In the genomic region with DNA sequence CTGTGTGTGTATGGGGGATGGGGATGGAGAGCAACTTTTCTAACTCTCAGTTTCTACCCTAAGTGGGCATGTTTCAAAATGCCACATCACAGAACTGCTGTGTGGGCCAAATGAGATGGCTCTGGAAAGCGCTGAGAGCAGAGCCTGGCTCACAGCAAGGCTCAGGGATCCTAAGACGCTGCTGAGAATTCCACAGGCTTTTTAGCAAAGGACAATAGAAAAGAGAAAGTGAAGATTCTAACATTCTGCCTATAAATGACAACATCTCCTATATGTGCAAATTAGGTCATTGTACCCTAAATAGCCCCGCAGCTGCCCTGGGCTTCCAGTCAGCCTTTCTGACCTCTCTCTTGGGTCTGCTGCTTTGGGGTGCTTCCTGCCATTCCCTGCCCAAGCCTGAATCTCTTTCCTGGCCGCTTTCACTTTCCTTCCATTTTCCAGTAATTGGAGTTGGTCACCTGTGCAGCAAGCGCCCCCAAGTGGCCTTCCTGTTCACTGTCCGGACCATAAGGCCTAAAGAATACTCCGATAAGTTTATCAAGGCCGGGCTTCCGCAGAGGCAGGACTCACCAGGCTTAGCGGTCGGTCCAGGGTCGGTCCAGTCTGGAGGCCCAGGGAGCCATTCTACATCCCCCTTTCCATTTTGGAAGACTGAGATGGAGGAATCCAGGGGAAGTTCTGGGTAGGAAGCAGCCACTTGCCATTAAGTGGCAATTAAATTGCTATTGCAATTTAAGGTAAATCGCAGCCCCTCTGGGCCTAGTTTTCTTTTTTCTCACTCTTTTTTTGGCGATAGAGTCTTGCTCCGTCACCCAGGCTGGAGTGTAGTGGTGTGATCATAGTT, we compare ENCODE assay signal across 8 cellular contexts. TPM values are rescaled to one million over a fixed set of nuclear protein-coding genes. Genes with fewer than 3 reads are reported as not detected.
A peak's percentile ranks its signal among the peaks of the same experiment; 100 is the strongest.
DNase-seq lines count a peak whose midpoint lies in the region; ATAC-seq, FAIRE-seq and TF ChIP-seq lines count a peak whose summit lies in the region.

No MANE protein-coding gene starts in this region.

- H3K4me3 ChIP-seq in AG04450 (ENCODE audit: low read depth, low read length): peak overlapping the region; percentile 47
- peak overlapping the region; percentile 67 for H3K4me3 ChIP-seq in GM23248
- H3K4me3 ChIP-seq in keratinocyte (ENCODE audit: control insufficient read depth in 2 of 3, extremely low read depth in 1 of 3, insufficient read depth in 2 of 3, low read depth in 1 of 3, low read length in 3 of 3): peak overlapping the region in 2 of 3 experiments; percentile 8 to 49

- no peaks in the 10 kb centered on the region for H3F3A ChIP-seq in GM23248 (ENCODE audit: insufficient read depth)

- CTCF ChIA-PET in AG04450 (lab: Charles Lee): interaction anchor here (0.5 to 4.6 kb wide), 16 partner anchors 10 to 210 kb away, joined by 3 to 50 read pairs (median 4); a partner anchor contains a TSS

- H3K9me3 ChIP-seq in AG04450 (ENCODE audit: control insufficient read depth, insufficient read depth, low read length) (no peaks in the 10 kb centered on the region; the same call in none of the 2 replicates), GM23248 (ENCODE audit: low read depth) (no peaks in the 10 kb centered on the region), keratinocyte (ENCODE audit: control insufficient read depth, low read depth, low read length) (peaks cover 2% of the 10 kb centered on the region)

- no peaks in the 10 kb centered on the region for H4K20me1 ChIP-seq in GM23248 (ENCODE audit: insufficient read depth)
- H4K20me1 ChIP-seq in keratinocyte (ENCODE audit: control insufficient read depth, extremely low read depth, insufficient read depth, low read length): no peaks in the 10 kb centered on the region

- no peaks in the 10 kb centered on the region for H3K9me1 ChIP-seq in keratinocyte (ENCODE audit: control insufficient read depth, extremely low read depth, insufficient read depth, low read length)

- H3K79me2 ChIP-seq in GM23248 (ENCODE audit: insufficient read depth): no peaks in the 10 kb centered on the region
- no peaks in the 10 kb centered on the region for H3K79me2 ChIP-seq in keratinocyte (ENCODE audit: control insufficient read depth, insufficient read depth, low read length)

- H2AFZ ChIP-seq in GM23248 (peak overlapping the region; percentile 99), keratinocyte (ENCODE audit: control insufficient read depth, low read length) (peak overlapping the region; percentile 53)

- H3K27ac ChIP-seq in AG04450 (ENCODE audit: low read depth, low read length) (peak overlapping the region; percentile 34), GM23248 (peak overlapping the region; percentile 70), caudate nucleus (ENCODE audit: low read depth, low read length) (peak overlapping the region; percentile 49), keratinocyte (ENCODE audit: control insufficient read depth, insufficient read depth, low read length) (peak overlapping the region; percentile 92)

- ATAC-seq in GM18909 (IDR thresholded peaks at IDR 0.05; ENCODE audit: poor library complexity, unreplicated experiment): no peak

- H3K9me2 ChIP-seq in GM23248 (ENCODE audit: insufficient read depth): no peaks in the 10 kb centered on the region

- H3K9ac ChIP-seq in GM23248 (peak overlapping the region; percentile 78), keratinocyte (ENCODE audit: control insufficient read depth, extremely low read depth, insufficient read depth, low read length) (peak overlapping the region; percentile 64)

- dilution Hi-C loops in keratinocyte (cut with MboI; ENCODE audit: extremely low pct_ligation_motif_present, low sequenced_read_pairs): no loop called here

- H3K36me3 ChIP-seq in GM23248 (ENCODE audit: low read depth) (no peaks in the 10 kb centered on the region), keratinocyte (ENCODE audit: control insufficient read depth in 2 of 2, extremely low read depth in 1 of 2, insufficient read depth in 2 of 2, low read length in 2 of 2) (no peaks in the 10 kb centered on the region)

- H3K4me2 ChIP-seq in GM23248 (ENCODE audit: unreplicated experiment): peak overlapping the region; percentile 81
- peak overlapping the region; percentile 81 for H3K4me2 ChIP-seq in keratinocyte (ENCODE audit: control insufficient read depth, extremely low read depth, insufficient read depth, low read depth, low read length)

- POLR2A ChIA-PET in AG04450 (lab: Yijun Ruan, JAX): interaction anchor here (1.1 kb wide), 1 partner anchor 36 kb away, joined by 4 read pairs; a partner anchor contains a TSS

- in situ Hi-C loops in GM23248 (cut with MboI): loop anchor here (10.0 kb wide), 1 partner anchor 143 kb away; no protein-coding TSS in a partner anchor

- peak; percentile 71 for DNase-seq in AG04450 (ENCODE audit: low read depth, low spot score)
- peak; percentile 92 for DNase-seq in GM23248
- peak; percentile 82 for DNase-seq in NCI-H2196 treated with DMSO at 0.1 percent for 48 hours (lab: John Stamatoyannopoulos, UW; ENCODE audit: unreplicated experiment)
- peak; percentile 47 to 62 (median 55) for DNase-seq in activated CD4-positive, CD25-positive, alpha-beta regulatory T cell (lab: John Stamatoyannopoulos, UW)
- DNase-seq in caudate nucleus (lab: John Stamatoyannopoulos, UW): peak in 57 of 61 donors; percentile 26 to 91 (median 71)
- DNase-seq in keratinocyte (ENCODE audit: low read depth, low spot score): no peak
- DNase-seq in stimulated activated CD4-positive, alpha-beta T cell treated with anti-CD3 and anti-CD28 coated beads, Interleukin-12 subunit alpha, Interleukin-12 subunit beta, amount 100 ng/mL, for 4 hours: peak; percentile 70

- WGBS in GM23248 (ENCODE audit: low coverage in 1 of 2, low lambda C conversion rate in 2 of 2, missing lambda C conversion rate in 2 of 2), 2 experiments: 8 to 11% methylated on average over 15 of the region's 15 CpGs

- FAIRE-seq in keratinocyte (lab: Jason Lieb, UNC): peak; percentile 70

- no peaks in the 10 kb centered on the region for H3K27me3 ChIP-seq in AG04450 (ENCODE audit: control insufficient read depth, insufficient read depth, low read length)
- no peaks in the 10 kb centered on the region for H3K27me3 ChIP-seq in GM23248 (replicated peaks; ENCODE audit: insufficient read depth)
- H3K27me3 ChIP-seq in keratinocyte (ENCODE audit: control insufficient read depth, extremely low read depth, insufficient read depth, low read length): no peaks in the 10 kb centered on the region

- TF ChIP-seq CTCF in AG04450 (IDR thresholded peaks at IDR 0.05; ENCODE audit: low read depth, low read length): peak; percentile 95
- peak in 2 of 3 experiments; percentile 84 for TF ChIP-seq CTCF in keratinocyte (optimal IDR thresholded peaks at IDR 0.05 in 1 of 3, IDR thresholded peaks at IDR 0.05 in 1 of 3, conservative IDR thresholded peaks at IDR 0.05 in 1 of 3; ENCODE audit: extremely low read depth in 1 of 3, insufficient read depth in 2 of 3, low read length in 3 of 3)

- H3K4me1 ChIP-seq in GM23248 (ENCODE audit: insufficient read depth) (peaks cover 8% of the 10 kb centered on the region; the same call in 1 of the 2 replicates), keratinocyte (ENCODE audit: control insufficient read depth, extremely low read depth, insufficient read depth, low read length) (peaks cover 39% of the 10 kb centered on the region)

RNA-seq across cellular contexts. Expression of a gene that starts 6.7 kb away (rescaled TPM):
- polyA plus RNA-seq in AG04450 (2011; rRNA removed): 9.9 and 13.3 TPM in 2 replicates
- 22.2 and 23.1 TPM in 2 replicates for polyA minus RNA-seq in AG04450 (2011; rRNA and poly(A)+ RNA removed)
- 23.1 and 27.0 TPM in 2 replicates for total RNA-seq in GM23248 (2014; rRNA removed; shearing (Covaris generic))
- 16.9 and 17.5 TPM in 2 replicates for polyA plus RNA-seq in GM23248 (2016; fragmentation: Nextera tagmentation; extraction: Ambion mirVana)
- 104 to 178 TPM (median 152 TPM) in 3 replicates for polyA plus RNA-seq in keratinocyte
- polyA plus RNA-seq in keratinocyte (2011; ENCODE audit: low read depth): 28.2 TPM
- 52.6 and 78.8 TPM in 2 replicates for polyA plus RNA-seq in keratinocyte (2011; cell fraction: cytosol; rRNA removed)
- 361 and 438 TPM in 2 replicates for polyA plus RNA-seq in keratinocyte (2011; cell fraction: nucleus; rRNA removed)
- 113 and 227 TPM in 2 replicates for polyA plus RNA-seq in keratinocyte (2012; ENCODE audit: low replicate concordance)
- polyA minus RNA-seq in keratinocyte: 175 to 367 TPM (median 287 TPM) in 3 replicates
- 399 TPM for polyA minus RNA-seq in keratinocyte (2011; cell fraction: cytosol; rRNA and poly(A)+ RNA removed)
- polyA minus RNA-seq in keratinocyte (2011; cell fraction: nucleus; rRNA and poly(A)+ RNA removed): 550 and 554 TPM in 2 replicates

RNA-seq across cellular contexts. Expression of a gene that starts 30.4 kb away (rescaled TPM):
- polyA plus RNA-seq in AG04450 (2011; rRNA removed): 31.9 and 33.0 TPM in 2 replicates
- polyA minus RNA-seq in AG04450 (2011; rRNA and poly(A)+ RNA removed): 20.7 and 20.9 TPM in 2 replicates
- total RNA-seq in GM23248 (2014; rRNA removed; shearing (Covaris generic)): 12.8 and 21.7 TPM in 2 replicates
- 5.3 and 5.4 TPM in 2 replicates for polyA plus RNA-seq in GM23248 (2016; fragmentation: Nextera tagmentation; extraction: Ambion mirVana)
- polyA plus RNA-seq in keratinocyte: 34.2 to 44.0 TPM (median 38.7 TPM) in 3 replicates
- 7.2 TPM for polyA plus RNA-seq in keratinocyte (2011; ENCODE audit: low read depth)
- polyA plus RNA-seq in keratinocyte (2011; cell fraction: cytosol; rRNA removed): 24.4 and 25.0 TPM in 2 replicates
- 68.9 and 72.9 TPM in 2 replicates for polyA plus RNA-seq in keratinocyte (2011; cell fraction: nucleus; rRNA removed)
- 21.9 and 32.3 TPM in 2 replicates for polyA plus RNA-seq in keratinocyte (2012; ENCODE audit: low replicate concordance)
- polyA minus RNA-seq in keratinocyte: 18.1 to 28.5 TPM (median 19.3 TPM) in 3 replicates
- 21.5 TPM for polyA minus RNA-seq in keratinocyte (2011; cell fraction: cytosol; rRNA and poly(A)+ RNA removed)
- 22.3 and 29.5 TPM in 2 replicates for polyA minus RNA-seq in keratinocyte (2011; cell fraction: nucleus; rRNA and poly(A)+ RNA removed)

RNA-seq across cellular contexts. Expression of a gene that starts 36.4 kb away (rescaled TPM):
- polyA plus RNA-seq in AG04450 (2011; rRNA removed) (10.3 and 12.2 TPM in 2 replicates), GM23248 (2016; fragmentation: Nextera tagmentation; extraction: Ambion mirVana) (8.5 and 9.9 TPM in 2 replicates), keratinocyte (12.8 to 14.3 TPM (median 13.8 TPM) in 3 replicates)
- polyA minus RNA-seq in AG04450 (2011; rRNA and poly(A)+ RNA removed): 19.5 and 20.0 TPM in 2 replicates
- total RNA-seq in GM23248 (2014; rRNA removed; shearing (Covaris generic)): 11.9 and 20.8 TPM in 2 replicates
- polyA plus RNA-seq in keratinocyte (2011; ENCODE audit: low read depth): 5.3 TPM
- 5.0 and 7.4 TPM in 2 replicates for polyA plus RNA-seq in keratinocyte (2011; cell fraction: cytosol; rRNA removed)
- 32.6 and 37.0 TPM in 2 replicates for polyA plus RNA-seq in keratinocyte (2011; cell fraction: nucleus; rRNA removed)
- polyA plus RNA-seq in keratinocyte (2012; ENCODE audit: low replicate concordance): 15.4 and 19.5 TPM in 2 replicates
- 17.2 to 22.0 TPM (median 20.2 TPM) in 3 replicates for polyA minus RNA-seq in keratinocyte
- polyA minus RNA-seq in keratinocyte (2011; cell fraction: cytosol; rRNA and poly(A)+ RNA removed): 17.5 TPM
- 18.7 and 24.1 TPM in 2 replicates for polyA minus RNA-seq in keratinocyte (2011; cell fraction: nucleus; rRNA and poly(A)+ RNA removed)

RNA-seq across cellular contexts. Expression of a gene that starts 54.3 kb away (rescaled TPM):
- polyA plus RNA-seq in AG04450 (2011; rRNA removed) (not detected in 2 replicates), GM23248 (2016; fragmentation: Nextera tagmentation; extraction: Ambion mirVana) (not detected in 2 replicates), keratinocyte (not detected in 3 replicates)
- not detected in 2 replicates for polyA minus RNA-seq in AG04450 (2011; rRNA and poly(A)+ RNA removed)
- not detected in 2 replicates for total RNA-seq in GM23248 (2014; rRNA removed; shearing (Covaris generic))
- polyA plus RNA-seq in keratinocyte (2011; ENCODE audit: low read depth): not detected
- not detected in 2 replicates for polyA plus RNA-seq in keratinocyte (2011; cell fraction: cytosol; rRNA removed)
- polyA plus RNA-seq in keratinocyte (2011; cell fraction: nucleus; rRNA removed): not detected in 2 replicates
- polyA plus RNA-seq in keratinocyte (2012; ENCODE audit: low replicate concordance): 0.54 TPM in 1 of 2 replicates, not detected in the other
- polyA minus RNA-seq in keratinocyte: 0.43 TPM in 1 of 3 replicates, not detected in the others
- polyA minus RNA-seq in keratinocyte (2011; cell fraction: cytosol; rRNA and poly(A)+ RNA removed): not detected
- polyA minus RNA-seq in keratinocyte (2011; cell fraction: nucleus; rRNA and poly(A)+ RNA removed): not detected in 2 replicates

Comparison
In these comparisons a context has a peak if more than half of its experiments do, and no peak if none do; other contexts are left out.
1. H3K27ac ChIP-seq: peak in every context shown above with its lines; median percentile 92 in keratinocyte; 70 in GM23248; 49 in caudate nucleus; 34 in AG04450.